Comparison of ENCODE assay signal across 10 cellular contexts in genomic region chr2:205731521-205731965, GRCh38. TPM values are rescaled to one million over a fixed set of nuclear protein-coding genes. Genes with fewer than 3 reads are reported as not detected.
DNase-seq lines count a peak whose midpoint lies in the region; ATAC-seq and TF ChIP-seq lines count a peak whose summit lies in the region.
"Had no signal": no experiment of that assay in that cellular context is flagged by ENCODE, and none has a peak within 500 bp of the region (broad histone marks: within the 10 kb centered on the region; RNA-seq: fewer than 3 reads in every experiment).

No MANE protein-coding gene starts in this region.

- no peak overlapping the region for H3K27ac ChIP-seq in A673 (ENCODE audit: low read depth, low read length, poor library complexity, severe bottlenecking)

- H3K4me3 ChIP-seq in fibroblast of villous mesenchyme (ENCODE audit: low read depth, low read length), result no peak overlapping the region
- no peak overlapping the region for H3K4me3 ChIP-seq in A673 (ENCODE audit: low read depth, low read length, poor library complexity, severe bottlenecking)
- H3K4me3 ChIP-seq: skin epidermis had no signal

- no peaks in the 10 kb centered on the region for H3K27me3 Mint-ChIP-seq in activated T-cell treated with anti-CD3 and anti-CD28 coated beads, Interleukin-2, amount 50 U/mL, for 4 hours (ENCODE audit: low read depth)
- H3K27me3 Mint-ChIP-seq: B cell had no signal

- H3K9me3 ChIP-seq in A673 (ENCODE audit: low read depth, low read length, poor library complexity, severe bottlenecking), result no peaks in the 10 kb centered on the region

- H3K4me3 Mint-ChIP-seq in activated T-cell treated with anti-CD3 and anti-CD28 coated beads, Interleukin-2, amount 50 U/mL, for 4 hours, result no peak overlapping the region
- H3K4me3 Mint-ChIP-seq: B cell had no signal

- H3K36me3 Mint-ChIP-seq in activated T-cell treated with anti-CD3 and anti-CD28 coated beads, Interleukin-2, amount 50 U/mL, for 4 hours (ENCODE audit: insufficient read depth), result no peaks in the 10 kb centered on the region

- peak; percentile 34 to 44 for ATAC-seq in left cardiac atrium
- ATAC-seq in left ventricle myocardium superior, result no peak
- no peak for ATAC-seq in activated T-cell treated with anti-CD3 and anti-CD28 coated beads, Interleukin-2, amount 50 U/mL, for 4 hours

- CTCF ChIA-PET in A673 (lab: Charles Lee), result no interaction called here

- H3K36me3 ChIP-seq in A673 (ENCODE audit: insufficient read depth, low read length, poor library complexity, severe bottlenecking), result no peaks in the 10 kb centered on the region

- H3K9me3 Mint-ChIP-seq in activated T-cell treated with anti-CD3 and anti-CD28 coated beads, Interleukin-2, amount 50 U/mL, for 4 hours, result no peaks in the 10 kb centered on the region

- no peaks in the 10 kb centered on the region for H3K27me3 ChIP-seq in A673 (replicated peaks; ENCODE audit: insufficient read depth, low read depth, low read length, poor library complexity)

- no peaks in the 10 kb centered on the region for H3K4me1 Mint-ChIP-seq in activated T-cell treated with anti-CD3 and anti-CD28 coated beads, Interleukin-2, amount 50 U/mL, for 4 hours (ENCODE audit: low read depth)

- intact Hi-C loops in left cardiac atrium (cut with DNase I), result no loop called here
- intact Hi-C loops in left ventricle myocardium superior (cut with micrococcal nuclease), result no loop called here
- intact Hi-C loops in A673 (cut with micrococcal nuclease; ENCODE audit: unreplicated experiment), result no loop called here

- POLR2A ChIA-PET in A673 (lab: Charles Lee; ENCODE audit: low non-redundant PET), result no interaction called here

- BruUV-seq in A673 (replicated peaks; lab: Mats Ljungman, UMichigan), result no TSS peak

- TF ChIP-seq CTCF in fibroblast of villous mesenchyme (IDR thresholded peaks at IDR 0.05; ENCODE audit: insufficient read depth, low read depth, low read length) (no peak), A673 (conservative IDR thresholded peaks at IDR 0.05; ENCODE audit: low read depth, low read length) (no peak)

- no peak for DNase-seq in left cardiac atrium
- no peak for DNase-seq in left ventricle myocardium superior
- peak; percentile 78 for DNase-seq in HS-5 (ENCODE audit: low read depth)
- peak; percentile 93 for DNase-seq in fibroblast of villous mesenchyme (ENCODE audit: low read depth)
- DNase-seq in SHP77 (lab: John Stamatoyannopoulos, UW), result no peak
- DNase-seq in activated T-cell treated with anti-CD3 and anti-CD28 coated beads, Interleukin-2, amount 50 U/mL, for 4 hours, result no peak
- no peak for DNase-seq in activated gamma-delta T cell (lab: John Stamatoyannopoulos, UW)
- no peak for DNase-seq in A673 (ENCODE audit: low spot score)

- peaks cover 19% of the 10 kb centered on the region for H3K4me1 ChIP-seq in A673 (ENCODE audit: insufficient read depth, low read length, poor library complexity, severe bottlenecking)

RNA-seq across cellular contexts. Expression of gene NRP2, which starts 49.2 kb away (rescaled TPM):
- total RNA-seq in left cardiac atrium, result 10 to 100 TPM; 16.3 to 16.6 TPM
- total RNA-seq in left ventricle myocardium superior, result 9.7 TPM
- total RNA-seq in fibroblast of villous mesenchyme, result 117 and 120 TPM in 2 replicates
- total RNA-seq in activated T-cell treated with anti-CD3 and anti-CD28 coated beads, Interleukin-2, amount 50 U/mL, for 4 hours, result 1 to 10 TPM; 1.6 to 3.2 (median 1.6) TPM
- total RNA-seq in A673 (2021), result 4.0 and 7.7 TPM in 2 replicates

Comparison
In these comparisons a context has a peak if more than half of its experiments do, and no peak if none do; other contexts are left out.
1. ATAC-seq: peak in left cardiac atrium (2 of 2); none in left ventricle myocardium superior (single experiment) and activated T-cell treated with anti-CD3 and anti-CD28 coated beads, Interleukin-2, amount 50 U/mL, for 4 hours (0 of 2).
2. DNase-seq: peak in HS-5 (single experiment) and fibroblast of villous mesenchyme (single experiment); none in left cardiac atrium (single experiment), left ventricle myocardium superior (single experiment), SHP77 (0 of 2), activated T-cell treated with anti-CD3 and anti-CD28 coated beads, Interleukin-2, amount 50 U/mL, for 4 hours (single experiment), activated gamma-delta T cell (single experiment) and A673 (single experiment).